Comparison of ENCODE assay signal across 8 cellular contexts in the genomic region with DNA sequence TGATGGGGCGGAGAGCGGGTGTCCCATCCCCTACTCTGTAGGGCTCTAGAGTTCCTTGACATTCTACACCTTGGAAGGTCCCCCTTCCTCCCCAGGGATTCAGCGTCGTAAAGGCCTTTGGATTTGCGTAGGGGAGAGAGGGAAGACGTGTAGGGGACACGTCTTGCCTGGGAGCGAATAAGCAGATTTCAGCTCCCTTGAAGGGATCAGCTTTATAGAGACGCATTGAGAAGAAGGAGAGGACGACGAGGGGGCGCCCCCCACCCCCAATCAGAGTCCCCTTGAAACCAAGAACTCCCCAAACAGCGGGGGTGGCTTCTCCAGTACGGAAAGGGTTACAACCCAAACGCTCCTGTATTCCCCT. TPM values are rescaled to one million over a fixed set of nuclear protein-coding genes. Genes with fewer than 3 reads are reported as not detected.
DNase-seq lines count a peak whose midpoint lies in the region; ATAC-seq lines count a peak whose summit lies in the region.

No MANE protein-coding gene starts in this region.

- peak; percentile 21 for ATAC-seq in stimulated activated naive CD8-positive, alpha-beta T cell treated with anti-CD3 and anti-CD28 coated beads, Interleukin-15, amount 100 ng/mL, for 72 hours

- no peak for DNase-seq in activated naive CD4-positive, alpha-beta T cell treated with anti-CD3 and anti-CD28 coated beads, Interleukin-2, amount 10 ng/mL, durations not matched to agents 7 days and 5 days
- DNase-seq in activated naive CD4-positive, alpha-beta T cell (lab: John Stamatoyannopoulos, UW), result no peak
- DNase-seq in activated T-helper 2 cell treated with anti-CD3 and anti-CD28 coated beads, Interferon-gamma antibody, Interleukin-2, Interleukin-4, amounts not matched to agents 10 μg/mL and 5 μg/mL and 100 μg/mL, durations not matched to agents 14 hours and 24 hours and 36 hours (ENCODE audit: low spot score), result no peak
- no peak for DNase-seq in stimulated activated naive CD8-positive, alpha-beta T cell treated with anti-CD3 and anti-CD28 coated beads, Interleukin-15, amount 100 ng/mL, for 72 hours
- no peak for DNase-seq in effector CD4-positive, alpha-beta T cell
- no peak for DNase-seq in NCI-H226
- DNase-seq in amygdala (lab: John Stamatoyannopoulos, UW), result no peak

- H3K9me3 Mint-ChIP-seq in activated naive CD4-positive, alpha-beta T cell treated with anti-CD3 and anti-CD28 coated beads, Interleukin-2, amount 10 ng/mL, durations not matched to agents 7 days and 5 days, result no peaks in the 10 kb centered on the region
- H3K9me3 Mint-ChIP-seq in activated T-helper 2 cell treated with anti-CD3 and anti-CD28 coated beads, Interferon-gamma antibody, Interleukin-2, Interleukin-4, amounts not matched to agents 10 μg/mL and 5 μg/mL and 100 μg/mL, durations not matched to agents 14 hours and 24 hours and 36 hours, result no peaks in the 10 kb centered on the region
- H3K9me3 Mint-ChIP-seq in stimulated activated naive CD8-positive, alpha-beta T cell treated with anti-CD3 and anti-CD28 coated beads, Interleukin-15, amount 100 ng/mL, for 72 hours, result no peaks in the 10 kb centered on the region

- peaks cover 11% of the 10 kb centered on the region for H3K4me1 ChIP-seq in iPS-18a (ENCODE audit: control insufficient read depth, low read depth, low read length)

- peaks cover 4% of the 10 kb centered on the region for H3K27me3 Mint-ChIP-seq in activated naive CD4-positive, alpha-beta T cell treated with anti-CD3 and anti-CD28 coated beads, Interleukin-2, amount 10 ng/mL, durations not matched to agents 7 days and 5 days
- peaks cover 7% of the 10 kb centered on the region for H3K27me3 Mint-ChIP-seq in activated T-helper 2 cell treated with anti-CD3 and anti-CD28 coated beads, Interferon-gamma antibody, Interleukin-2, Interleukin-4, amounts not matched to agents 10 μg/mL and 5 μg/mL and 100 μg/mL, durations not matched to agents 14 hours and 24 hours and 36 hours (ENCODE audit: low read depth)
- H3K27me3 Mint-ChIP-seq in stimulated activated naive CD8-positive, alpha-beta T cell treated with anti-CD3 and anti-CD28 coated beads, Interleukin-15, amount 100 ng/mL, for 72 hours, result no peaks in the 10 kb centered on the region

- H3K36me3 Mint-ChIP-seq in activated naive CD4-positive, alpha-beta T cell treated with anti-CD3 and anti-CD28 coated beads, Interleukin-2, amount 10 ng/mL, durations not matched to agents 7 days and 5 days, result peaks cover 2% of the 10 kb centered on the region
- H3K36me3 Mint-ChIP-seq in activated T-helper 2 cell treated with anti-CD3 and anti-CD28 coated beads, Interferon-gamma antibody, Interleukin-2, Interleukin-4, amounts not matched to agents 10 μg/mL and 5 μg/mL and 100 μg/mL, durations not matched to agents 14 hours and 24 hours and 36 hours (ENCODE audit: low read depth), result peaks cover under 1% of the 10 kb centered on the region

- H3K36me3 ChIP-seq in iPS-18a (ENCODE audit: control insufficient read depth, low read depth, low read length), result no peaks in the 10 kb centered on the region

- peak overlapping the region; percentile 66 for H3K4me3 ChIP-seq in iPS-18a (ENCODE audit: low read length)

- H3K9me3 ChIP-seq in iPS-18a (ENCODE audit: control insufficient read depth, low read depth, low read length), result no peaks in the 10 kb centered on the region

- CTCF ChIA-PET in activated naive CD4-positive, alpha-beta T cell treated with anti-CD3 and anti-CD28 coated beads, Interleukin-2, amount 10 ng/mL, durations not matched to agents 7 days and 5 days (lab: Charles Lee), result interaction anchor here (1.6 to 14.7 kb wide), 4 partner anchors 18 to 51 kb away, joined by 4 to 185 read pairs (median 14); a partner anchor contains a TSS

- intact Hi-C loops in activated T-helper 2 cell treated with anti-CD3 and anti-CD28 coated beads, Interferon-gamma antibody, Interleukin-2, Interleukin-4, amounts not matched to agents 10 μg/mL and 5 μg/mL and 100 μg/mL, durations not matched to agents 14 hours and 24 hours and 36 hours (cut with micrococcal nuclease), result loop anchor here (1.0 kb wide), 1 partner anchor 30 kb away; no protein-coding TSS in a partner anchor

- peak overlapping the region; percentile 89 for H3K4me3 Mint-ChIP-seq in activated naive CD4-positive, alpha-beta T cell treated with anti-CD3 and anti-CD28 coated beads, Interleukin-2, amount 10 ng/mL, durations not matched to agents 7 days and 5 days
- peak overlapping the region; percentile 88 for H3K4me3 Mint-ChIP-seq in activated T-helper 2 cell treated with anti-CD3 and anti-CD28 coated beads, Interferon-gamma antibody, Interleukin-2, Interleukin-4, amounts not matched to agents 10 μg/mL and 5 μg/mL and 100 μg/mL, durations not matched to agents 14 hours and 24 hours and 36 hours (ENCODE audit: low read depth)
- peak overlapping the region; percentile 92 for H3K4me3 Mint-ChIP-seq in stimulated activated naive CD8-positive, alpha-beta T cell treated with anti-CD3 and anti-CD28 coated beads, Interleukin-15, amount 100 ng/mL, for 72 hours

- peak overlapping the region; percentile 91 for H3K27ac Mint-ChIP-seq in activated naive CD4-positive, alpha-beta T cell treated with anti-CD3 and anti-CD28 coated beads, Interleukin-2, amount 10 ng/mL, durations not matched to agents 7 days and 5 days
- H3K27ac Mint-ChIP-seq in activated T-helper 2 cell treated with anti-CD3 and anti-CD28 coated beads, Interferon-gamma antibody, Interleukin-2, Interleukin-4, amounts not matched to agents 10 μg/mL and 5 μg/mL and 100 μg/mL, durations not matched to agents 14 hours and 24 hours and 36 hours, result peak overlapping the region; percentile 73
- H3K27ac Mint-ChIP-seq in stimulated activated naive CD8-positive, alpha-beta T cell treated with anti-CD3 and anti-CD28 coated beads, Interleukin-15, amount 100 ng/mL, for 72 hours, result peak overlapping the region; percentile 94 to 96

- H3K9ac ChIP-seq in iPS-18a (ENCODE audit: low read length), result no peak overlapping the region

- H3K27ac ChIP-seq in iPS-18a (ENCODE audit: low read length), result no peak overlapping the region

- H3K27me3 ChIP-seq in iPS-18a (ENCODE audit: control insufficient read depth, insufficient read depth, low read length), result no peaks in the 10 kb centered on the region

- peaks cover 27% of the 10 kb centered on the region for H3K4me1 Mint-ChIP-seq in activated naive CD4-positive, alpha-beta T cell treated with anti-CD3 and anti-CD28 coated beads, Interleukin-2, amount 10 ng/mL, durations not matched to agents 7 days and 5 days
- peaks cover 24% of the 10 kb centered on the region for H3K4me1 Mint-ChIP-seq in activated T-helper 2 cell treated with anti-CD3 and anti-CD28 coated beads, Interferon-gamma antibody, Interleukin-2, Interleukin-4, amounts not matched to agents 10 μg/mL and 5 μg/mL and 100 μg/mL, durations not matched to agents 14 hours and 24 hours and 36 hours (ENCODE audit: low read depth)
- peaks cover 36% of the 10 kb centered on the region for H3K4me1 Mint-ChIP-seq in stimulated activated naive CD8-positive, alpha-beta T cell treated with anti-CD3 and anti-CD28 coated beads, Interleukin-15, amount 100 ng/mL, for 72 hours

RNA-seq across cellular contexts. Expression of a gene that starts 0.3 kb away (rescaled TPM):
- total RNA-seq in activated T-helper 2 cell treated with anti-CD3 and anti-CD28 coated beads, Interferon-gamma antibody, Interleukin-2, Interleukin-4, amounts not matched to agents 10 μg/mL and 5 μg/mL and 100 μg/mL, durations not matched to agents 14 hours and 24 hours and 36 hours, result 19.8 and 22.4 TPM in 2 replicates

RNA-seq across cellular contexts. Expression of a gene that starts 24.9 kb away (rescaled TPM):
- not detected in 2 replicates for total RNA-seq in activated T-helper 2 cell treated with anti-CD3 and anti-CD28 coated beads, Interferon-gamma antibody, Interleukin-2, Interleukin-4, amounts not matched to agents 10 μg/mL and 5 μg/mL and 100 μg/mL, durations not matched to agents 14 hours and 24 hours and 36 hours

RNA-seq across cellular contexts. Expression of a gene that starts 51.0 kb away (rescaled TPM):
- 433 and 438 TPM in 2 replicates for total RNA-seq in activated T-helper 2 cell treated with anti-CD3 and anti-CD28 coated beads, Interferon-gamma antibody, Interleukin-2, Interleukin-4, amounts not matched to agents 10 μg/mL and 5 μg/mL and 100 μg/mL, durations not matched to agents 14 hours and 24 hours and 36 hours
